Comparison of ENCODE assay signal across 2 cellular contexts in the genomic region with DNA sequence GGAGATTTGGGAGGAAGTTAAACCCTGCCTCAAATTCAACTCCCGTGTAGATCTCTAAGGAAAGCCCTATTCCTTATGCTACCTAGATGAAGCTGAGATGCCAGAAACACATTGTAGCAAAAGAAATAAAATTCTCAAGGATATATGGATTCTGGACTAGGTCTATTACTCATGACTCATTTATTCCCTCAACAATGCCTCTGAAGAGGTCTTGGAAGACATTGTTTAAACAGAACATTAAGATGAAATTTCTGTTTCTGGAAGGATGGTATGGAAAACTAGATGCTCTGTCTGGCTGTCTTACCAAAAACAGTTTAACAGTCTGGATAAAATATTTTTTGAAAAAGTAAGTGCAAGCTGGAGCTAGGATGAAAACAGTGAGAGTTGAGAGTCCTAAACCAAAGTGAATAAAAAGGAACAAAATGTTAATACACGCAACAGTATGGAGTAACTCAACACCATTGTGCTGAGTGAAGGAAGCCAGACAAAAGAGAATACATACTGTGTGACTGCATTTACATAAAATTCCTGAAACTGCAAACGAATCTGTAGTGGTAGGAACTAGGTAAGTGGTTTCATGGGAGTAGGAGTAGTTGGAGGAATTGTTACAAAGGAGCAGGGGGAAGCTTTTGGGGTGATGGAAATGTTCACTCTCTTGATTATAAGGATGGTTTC.
TF ChIP-seq lines count a peak whose summit lies in the region.

No MANE protein-coding gene starts in this region.

TF ChIP-seq in IMR-90, 13 proteins besides CTCF, POLR2A, EP300 and RAD21:
- no peak for TF ChIP-seq FOS (IDR thresholded peaks at IDR 0.05; ENCODE audit: low read depth, low read length)
TF ChIP-seq in IMR-90: peak in this region for 0.

TF ChIP-seq in K562, 482 proteins besides CTCF, POLR2A, EP300 and RAD21:
- TF ChIP-seq, protein P1, sequence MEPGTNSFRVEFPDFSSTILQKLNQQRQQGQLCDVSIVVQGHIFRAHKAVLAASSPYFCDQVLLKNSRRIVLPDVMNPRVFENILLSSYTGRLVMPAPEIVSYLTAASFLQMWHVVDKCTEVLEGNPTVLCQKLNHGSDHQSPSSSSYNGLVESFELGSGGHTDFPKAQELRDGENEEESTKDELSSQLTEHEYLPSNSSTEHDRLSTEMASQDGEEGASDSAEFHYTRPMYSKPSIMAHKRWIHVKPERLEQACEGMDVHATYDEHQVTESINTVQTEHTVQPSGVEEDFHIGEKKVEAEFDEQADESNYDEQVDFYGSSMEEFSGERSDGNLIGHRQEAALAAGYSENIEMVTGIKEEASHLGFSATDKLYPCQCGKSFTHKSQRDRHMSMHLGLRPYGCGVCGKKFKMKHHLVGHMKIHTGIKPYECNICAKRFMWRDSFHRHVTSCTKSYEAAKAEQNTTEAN (CRISPR knock-in tag; IDR thresholded peaks at IDR 0.05) = no peak
- no peak for TF ChIP-seq MED1 (CRISPR knock-in tag; IDR thresholded peaks at IDR 0.05; ENCODE audit: borderline replicate concordance)
- TF ChIP-seq NR3C1 (CRISPR knock-in tag; IDR thresholded peaks at IDR 0.05) = no peak
- no peak for TF ChIP-seq NFE2 (IDR thresholded peaks at IDR 0.05; ENCODE audit: low read depth)
- no peak for TF ChIP-seq ETV1 (tag; conservative IDR thresholded peaks at IDR 0.05; ENCODE audit: low read depth)
- TF ChIP-seq ZNF668 (CRISPR knock-in tag; IDR thresholded peaks at IDR 0.05) = no peak
- no peak for TF ChIP-seq E2F6 (IDR thresholded peaks at IDR 0.05; ENCODE audit: borderline replicate concordance in 1 of 2, extremely low read depth in 1 of 2, insufficient read depth in 1 of 2, insufficient read length in 1 of 2, low read depth in 1 of 2, low read length in 1 of 2, poor library complexity in 1 of 2, severe bottlenecking in 1 of 2)
- no peak for TF ChIP-seq ATF7 (IDR thresholded peaks at IDR 0.05)
- no peak for TF ChIP-seq KDM1A (IDR thresholded peaks at IDR 0.05)
- TF ChIP-seq ZBTB49 (CRISPR knock-in tag; IDR thresholded peaks at IDR 0.05; ENCODE audit: borderline replicate concordance) = no peak
- TF ChIP-seq, protein P2, sequence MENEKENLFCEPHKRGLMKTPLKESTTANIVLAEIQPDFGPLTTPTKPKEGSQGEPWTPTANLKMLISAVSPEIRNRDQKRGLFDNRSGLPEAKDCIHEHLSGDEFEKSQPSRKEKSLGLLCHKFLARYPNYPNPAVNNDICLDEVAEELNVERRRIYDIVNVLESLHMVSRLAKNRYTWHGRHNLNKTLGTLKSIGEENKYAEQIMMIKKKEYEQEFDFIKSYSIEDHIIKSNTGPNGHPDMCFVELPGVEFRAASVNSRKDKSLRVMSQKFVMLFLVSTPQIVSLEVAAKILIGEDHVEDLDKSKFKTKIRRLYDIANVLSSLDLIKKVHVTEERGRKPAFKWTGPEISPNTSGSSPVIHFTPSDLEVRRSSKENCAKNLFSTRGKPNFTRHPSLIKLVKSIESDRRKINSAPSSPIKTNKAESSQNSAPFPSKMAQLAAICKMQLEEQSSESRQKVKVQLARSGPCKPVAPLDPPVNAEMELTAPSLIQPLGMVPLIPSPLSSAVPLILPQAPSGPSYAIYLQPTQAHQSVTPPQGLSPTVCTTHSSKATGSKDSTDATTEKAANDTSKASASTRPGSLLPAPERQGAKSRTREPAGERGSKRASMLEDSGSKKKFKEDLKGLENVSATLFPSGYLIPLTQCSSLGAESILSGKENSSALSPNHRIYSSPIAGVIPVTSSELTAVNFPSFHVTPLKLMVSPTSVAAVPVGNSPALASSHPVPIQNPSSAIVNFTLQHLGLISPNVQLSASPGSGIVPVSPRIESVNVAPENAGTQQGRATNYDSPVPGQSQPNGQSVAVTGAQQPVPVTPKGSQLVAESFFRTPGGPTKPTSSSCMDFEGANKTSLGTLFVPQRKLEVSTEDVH (IDR thresholded peaks at IDR 0.05; ENCODE audit: low read depth, partially characterized antibody) = no peak
- TF ChIP-seq MTA1 (IDR thresholded peaks at IDR 0.05; ENCODE audit: borderline replicate concordance) = no peak
- no peak for TF ChIP-seq HDGF (IDR thresholded peaks at IDR 0.05)
- TF ChIP-seq GTF2A2 (tag; IDR thresholded peaks at IDR 0.05) = no peak
- TF ChIP-seq NFRKB (IDR thresholded peaks at IDR 0.05; ENCODE audit: low read depth) = no peak
- no peak for TF ChIP-seq SNAPC5 (CRISPR knock-in tag; IDR thresholded peaks at IDR 0.05)
- no peak for TF ChIP-seq CTBP1 (IDR thresholded peaks at IDR 0.05; ENCODE audit: borderline replicate concordance)
- TF ChIP-seq RBM14 (IDR thresholded peaks at IDR 0.05; ENCODE audit: borderline replicate concordance, insufficient read depth, low read depth, low read length) = no peak
- no peak for TF ChIP-seq CHD4 (IDR thresholded peaks at IDR 0.05; ENCODE audit: insufficient read depth, insufficient replicate concordance, low read depth, low read length, poor library complexity, severe bottlenecking)
- no peak for TF ChIP-seq FIP1L1 (IDR thresholded peaks at IDR 0.05; ENCODE audit: low read depth, low read length, poor library complexity, severe bottlenecking)
